Comparison of ENCODE assay signal across 14 cellular contexts in genomic region chr20:9503530-9504251, GRCh38. TPM values are rescaled to one million over a fixed set of nuclear protein-coding genes. Genes with fewer than 3 reads are reported as not detected.
DNase-seq lines count a peak whose midpoint lies in the region; ATAC-seq and TF ChIP-seq lines count a peak whose summit lies in the region.
"Had no signal": no experiment of that assay in that cellular context is flagged by ENCODE, and none has a peak within 500 bp of the region (broad histone marks: within the 10 kb centered on the region; RNA-seq: fewer than 3 reads in every experiment).

No MANE protein-coding gene starts in this region.

- H3F3A ChIP-seq in GM23338 (replicated peaks; ENCODE audit: low read depth), result no peaks in the 10 kb centered on the region
- H3F3A ChIP-seq in OCI-LY1 (ENCODE audit: insufficient read depth, low read length), result no peaks in the 10 kb centered on the region

- H3K4me2 ChIP-seq in GM23338 (no peak overlapping the region), OCI-LY1 (ENCODE audit: low read length) (no peak overlapping the region), fibroblast of lung (ENCODE audit: extremely low read depth, insufficient read depth, low read length) (no peak overlapping the region)

- H4K20me1 ChIP-seq in GM23338 (replicated peaks; ENCODE audit: insufficient read depth) (peaks cover 3% of the 10 kb centered on the region; the same call in 1 of the 2 replicates), OCI-LY1 (ENCODE audit: insufficient read depth, low read length) (no peaks in the 10 kb centered on the region), fibroblast of lung (ENCODE audit: control insufficient read depth, extremely low read depth, insufficient read depth, low read length) (no peaks in the 10 kb centered on the region)

- TF ChIP-seq CTCF in 22Rv1 (IDR thresholded peaks at IDR 0.05) (peak; percentile 29), GM23338 (conservative IDR thresholded peaks at IDR 0.05; ENCODE audit: low read depth in 2 of 2) (peak; percentile 56 to 70), OCI-LY1 (IDR thresholded peaks at IDR 0.05; ENCODE audit: low read length) (peak; percentile 26; the same call in 1 of the 2 replicates), fibroblast of lung (conservative IDR thresholded peaks at IDR 0.05 in 1 of 2, IDR thresholded peaks at IDR 0.05 in 1 of 2; ENCODE audit: low read depth in 1 of 2, low read length in 2 of 2) (peak in 1 of 2 donors; percentile 19)

- no peak overlapping the region for H3K9ac ChIP-seq in OCI-LY1 (ENCODE audit: low read length)
- H3K9ac ChIP-seq in fibroblast of lung (ENCODE audit: insufficient read depth, low read length), result no peak overlapping the region

- H3K4me3 ChIP-seq in GM23338, result no peak overlapping the region
- no peak overlapping the region for H3K4me3 ChIP-seq in OCI-LY1 (ENCODE audit: low read depth, low read length, poor library complexity, severe bottlenecking)
- no peak overlapping the region for H3K4me3 ChIP-seq in fibroblast of lung (replicated peaks in 1 of 4; ENCODE audit: control extremely low read depth in 1 of 4, insufficient read depth in 1 of 4, low read depth in 3 of 4, low read length in 4 of 4)
- H3K4me3 ChIP-seq: breast epithelium, heart right ventricle, vagina had no signal

- TF ChIP-seq POLR2A in erythroblast (IDR thresholded peaks at IDR 0.05; ENCODE audit: low read length), result no peak

- H2AFZ ChIP-seq in GM23338 (no peak overlapping the region), OCI-LY1 (ENCODE audit: low read length) (no peak overlapping the region), fibroblast of lung (ENCODE audit: low read length) (no peak overlapping the region)

- peaks cover 29% of the 10 kb centered on the region; the same call in 1 of the 2 replicates for H3K4me1 ChIP-seq in GM23338 (ENCODE audit: insufficient read depth)
- H3K4me1 ChIP-seq in OCI-LY1 (ENCODE audit: insufficient read depth, low read length, severe bottlenecking), result no peaks in the 10 kb centered on the region
- H3K4me1 ChIP-seq in fibroblast of lung (ENCODE audit: control insufficient read depth, extremely low read depth, insufficient read depth, low read length), result no peaks in the 10 kb centered on the region
- H3K4me1 ChIP-seq: breast epithelium had no signal

- no peak overlapping the region for H3K4me3 Mint-ChIP-seq in GM23338
- H3K4me3 Mint-ChIP-seq: IgD-negative memory B cell had no signal

- peak; percentile 70 for DNase-seq in GM23338 (ENCODE audit: low spot score)
- peak; percentile 63 to 69 for DNase-seq in fibroblast of lung (ENCODE audit: low read depth in 2 of 2)
- no peak for DNase-seq in superior temporal gyrus (ENCODE audit: extremely low spot score)
- no peak for DNase-seq in NCI-H2029 treated with DMSO at 0.1 percent for 48 hours (lab: John Stamatoyannopoulos, UW)
- no peak for DNase-seq in NCI-H2081 (lab: John Stamatoyannopoulos, UW)
- no peak for DNase-seq in erythroblast (lab: John Stamatoyannopoulos, UW)
- DNase-seq: heart right ventricle had no signal

- H3K36me3 Mint-ChIP-seq in GM23338 (ENCODE audit: low read depth), result no peaks in the 10 kb centered on the region
- H3K36me3 Mint-ChIP-seq: IgD-negative memory B cell had no signal

- H3K9me3 ChIP-seq in OCI-LY1 (ENCODE audit: low read length) (no peaks in the 10 kb centered on the region), fibroblast of lung (ENCODE audit: control insufficient read depth, insufficient read depth, low read depth, low read length) (no peaks in the 10 kb centered on the region)
- H3K9me3 ChIP-seq: breast epithelium, heart right ventricle, vagina had no signal

- H3K27ac Mint-ChIP-seq in GM23338, result no peak overlapping the region

- H3K36me3 ChIP-seq in GM23338 (ENCODE audit: insufficient read depth) (no peaks in the 10 kb centered on the region), OCI-LY1 (ENCODE audit: insufficient read depth, low read length) (no peaks in the 10 kb centered on the region), fibroblast of lung (ENCODE audit: control insufficient read depth, insufficient read depth, low read length) (no peaks in the 10 kb centered on the region)
- H3K36me3 ChIP-seq: breast epithelium, heart right ventricle, vagina had no signal

- H3K27me3 Mint-ChIP-seq in GM23338 (ENCODE audit: insufficient read depth, low read depth, poor library complexity), result peaks cover 33% of the 10 kb centered on the region

- H3K27me3 ChIP-seq in GM23338 (ENCODE audit: insufficient read depth) (peaks cover 47% of the 10 kb centered on the region), OCI-LY1 (ENCODE audit: insufficient read depth, low read length) (0 out of 2 replicates have a peak, but pooled peaks cover 4% of the 10 kb centered on the region), fibroblast of lung (ENCODE audit: control insufficient read depth, insufficient read depth, low read length) (peaks cover 20% of the 10 kb centered on the region)
- H3K27me3 ChIP-seq: vagina had no signal

- no peaks in the 10 kb centered on the region for H3K9me3 Mint-ChIP-seq in GM23338
- H3K9me3 Mint-ChIP-seq: IgD-negative memory B cell had no signal

- H3K27ac ChIP-seq in 22Rv1 (no peak overlapping the region), GM23338 (ENCODE audit: low read depth) (no peak overlapping the region), OCI-LY1 (ENCODE audit: low read depth, low read length, poor library complexity, severe bottlenecking) (no peak overlapping the region), fibroblast of lung (ENCODE audit: insufficient read depth, low read length) (no peak overlapping the region)
- H3K27ac ChIP-seq: breast epithelium, C4-2B, heart right ventricle, vagina had no signal

- peaks cover 6% of the 10 kb centered on the region; the same call in 1 of the 2 replicates for H3K9me2 ChIP-seq in GM23338 (ENCODE audit: insufficient read depth)
- H3K9me2 ChIP-seq in OCI-LY1 (ENCODE audit: low read depth, low read length), result no peaks in the 10 kb centered on the region

- no peaks in the 10 kb centered on the region for H3K79me2 ChIP-seq in GM23338 (replicated peaks; ENCODE audit: insufficient read depth)
- no peaks in the 10 kb centered on the region for H3K79me2 ChIP-seq in OCI-LY1 (ENCODE audit: insufficient read depth, low read length)
- no peaks in the 10 kb centered on the region for H3K79me2 ChIP-seq in fibroblast of lung (ENCODE audit: control insufficient read depth, insufficient read depth, low read length)

- ATAC-seq in GM23338, result no peak; the same call in 1 of the 3 replicates
- ATAC-seq: heart right ventricle, Right ventricle myocardium inferior had no signal

- peaks cover 14% of the 10 kb centered on the region for H3K4me1 Mint-ChIP-seq in GM23338
- H3K4me1 Mint-ChIP-seq: IgD-negative memory B cell had no signal

TF ChIP-seq in GM23338, 12 proteins besides CTCF, POLR2A, EP300 and RAD21 (continues in another document):
- TF ChIP-seq REST (IDR thresholded peaks at IDR 0.05; ENCODE audit: unreplicated experiment) (no peak), CREB1 (CRISPR knock-in tag; IDR thresholded peaks at IDR 0.05; ENCODE audit: low read depth) (no peak), JUNB (IDR thresholded peaks at IDR 0.05; ENCODE audit: unreplicated experiment) (no peak), STAT1 (IDR thresholded peaks at IDR 0.05; ENCODE audit: unreplicated experiment) (no peak), EZH2 (IDR thresholded peaks at IDR 0.05; ENCODE audit: low read depth, unreplicated experiment) (no peak)

RNA-seq across cellular contexts. Expression of gene LAMP5, which starts 10.7 kb away (rescaled TPM):
- 0.21 and 0.62 TPM in 2 replicates for total RNA-seq in GM23338 (2014; rRNA removed; shearing (Covaris generic))
- polyA plus RNA-seq in GM23338 (2016; fragmentation: Nextera tagmentation; extraction: Ambion mirVana), result 0.10 and 0.29 TPM in 2 replicates
- 2.1 and 2.6 TPM in 2 replicates for total RNA-seq in fibroblast of lung
- 0.92 and 19.3 TPM in 2 replicates for polyA plus RNA-seq in fibroblast of lung
- polyA plus RNA-seq in fibroblast of lung (2012), result 0.31 and 10.2 TPM in 2 replicates
- polyA minus RNA-seq in fibroblast of lung (ENCODE audit: low replicate concordance), result 2.5 TPM in 1 of 2 replicates, not detected in the other
- total RNA-seq: Right ventricle myocardium inferior had no signal

Comparison
In these comparisons a context has a peak if more than half of its experiments do, and no peak if none do; other contexts are left out.
1. DNase-seq: peak in GM23338 (single experiment) and fibroblast of lung (2 of 2); none in superior temporal gyrus (single experiment), NCI-H2029 treated with DMSO at 0.1 percent for 48 hours (single experiment), NCI-H2081 (0 of 2) and erythroblast (0 of 2).